ENCODE assay signal across 24 cellular contexts in the genomic region with DNA sequence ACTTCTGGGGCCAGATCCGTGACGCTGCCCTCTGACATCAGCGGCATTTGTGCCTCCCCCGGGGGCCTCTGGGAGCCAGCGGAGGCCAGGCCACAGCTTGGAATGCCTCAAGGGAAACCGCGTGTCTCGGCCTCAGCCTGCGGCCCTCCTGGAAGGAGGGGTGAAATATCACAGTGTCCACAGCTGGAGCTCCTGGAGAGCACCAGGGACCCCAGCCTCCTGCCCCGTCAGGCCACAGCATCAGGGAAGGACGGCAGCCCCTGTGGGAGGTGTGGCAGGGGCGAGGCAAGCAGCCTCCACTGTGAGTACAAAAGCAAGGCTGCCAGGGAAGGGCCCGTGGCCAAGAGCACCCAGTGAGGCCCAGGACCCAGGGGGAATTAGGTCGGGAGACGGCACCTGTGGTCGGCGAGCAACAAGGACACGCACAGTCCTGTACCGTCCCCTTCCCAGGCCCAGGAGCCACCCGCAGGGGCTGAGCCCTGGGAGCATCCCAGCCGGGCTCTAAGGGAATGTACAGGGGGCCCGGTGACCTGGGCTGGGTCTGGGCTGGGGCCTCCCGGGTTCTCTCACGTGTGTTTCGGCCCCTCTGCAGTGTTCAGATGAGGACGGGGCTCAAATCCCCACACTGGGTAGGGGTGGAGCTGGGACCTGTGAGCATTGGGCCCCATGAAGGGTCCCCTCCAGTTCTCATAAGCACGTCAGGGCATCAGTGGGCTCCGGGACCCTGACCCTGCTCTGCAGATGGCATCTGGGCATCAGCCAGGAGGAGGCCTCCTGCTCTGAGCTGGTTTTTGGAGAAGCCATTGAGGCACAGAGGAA. TPM values are rescaled to one million over a fixed set of nuclear protein-coding genes. Genes with fewer than 3 reads are reported as not detected.
DNase-seq lines count a peak whose midpoint lies in the region; ATAC-seq and TF ChIP-seq lines count a peak whose summit lies in the region.
"Had no signal": no experiment of that assay in that cellular context is flagged by ENCODE, and none has a peak within 500 bp of the region (broad histone marks: within the 10 kb centered on the region; RNA-seq: fewer than 3 reads in every experiment).

No MANE protein-coding gene starts in this region.

- no peak overlapping the region for H2BK120ac ChIP-seq in H9 (ENCODE audit: low read depth, low read length, poor library complexity, severe bottlenecking)

- H3K4me1 ChIP-seq in H9 (ENCODE audit: insufficient read depth, low read length), result peaks cover 4% of the 10 kb centered on the region; the same call in 1 of the 2 replicates
- H3K4me1 ChIP-seq in left ventricle myocardium inferior, result no peaks in the 10 kb centered on the region
- H3K4me1 ChIP-seq: testis had no signal

- H3K9me3 ChIP-seq in H9 (ENCODE audit: control insufficient read depth, low read depth, low read length) (no peaks in the 10 kb centered on the region), left ventricle myocardium inferior (replicated peaks) (no peaks in the 10 kb centered on the region)
- H3K9me3 ChIP-seq: Caco-2, testis had no signal

- no peak overlapping the region for H4K8ac ChIP-seq in H9 (replicated peaks; ENCODE audit: insufficient read length, low read depth, low read length)

- no peaks in the 10 kb centered on the region for H3K79me1 ChIP-seq in H9 (ENCODE audit: insufficient read depth, low read depth, low read length, poor library complexity, severe bottlenecking)

- H3K27me3 ChIP-seq in H9 (ENCODE audit: insufficient read depth, low read length) (no peaks in the 10 kb centered on the region), left ventricle myocardium inferior (ENCODE audit: low read depth) (peaks cover 68% of the 10 kb centered on the region)
- H3K27me3 ChIP-seq: brain microvascular endothelial cell, testis had no signal

- no peaks in the 10 kb centered on the region for H3K36me3 ChIP-seq in left ventricle myocardium inferior
- H3K36me3 ChIP-seq: brain microvascular endothelial cell had no signal

- H2BK12ac ChIP-seq in H9 (ENCODE audit: insufficient read length, low read depth, low read length), result no peak overlapping the region

- H2BK15ac ChIP-seq in H9 (ENCODE audit: low read depth, low read length), result no peak overlapping the region

- no peak overlapping the region; the same call in 1 of the 2 replicates for H3K4ac ChIP-seq in H9 (ENCODE audit: low read depth, low read length)

- H2AK5ac ChIP-seq in H9 (ENCODE audit: insufficient read length, low read length), result no peak overlapping the region

- H3K18ac ChIP-seq in H9 (ENCODE audit: insufficient read length, low read depth, low read length), result no peak overlapping the region

- peak; percentile 14 for DNase-seq in activated T-cell treated with anti-CD3 and anti-CD28 coated beads, Interleukin-2, amount 50 U/mL, for 1 hour
- DNase-seq in activated T-cell treated with anti-CD3 and anti-CD28 coated beads for 4 hours, result no peak
- DNase-seq in H9, result peak; percentile 25
- DNase-seq in left ventricle myocardium inferior, result peak; percentile 8
- peak; percentile 29 for DNase-seq in retina
- no peak for DNase-seq in NK-92 treated with Interleukin-12 subunit alpha and Interleukin-12 subunit beta, amount 100 ng/mL, for 24 hours (lab: John Stamatoyannopoulos, UW)
- no peak for DNase-seq in COLO668 (lab: John Stamatoyannopoulos, UW; ENCODE audit: unreplicated experiment)
- DNase-seq: activated B cell treated with CpG ODN at 0.5 μM for 24 hours; activated CD8-positive, alpha-beta T cell treated with anti-CD3 and anti-CD28 coated beads for 36 hours; brain microvascular endothelial cell; DND-41; kidney glomerular epithelial cell; NCI-H1092; NCI-H187 treated with DMSO at 0.1 percent for 48 hours; NCI-H526 treated with DMSO at 0.1 percent for 48 hours; SHP77; stimulated activated CD4-positive, alpha-beta T cell treated with anti-CD3 and anti-CD28 coated beads, Interleukin-2, amount 100 ng/mL, for 24 hours had no signal

- intact Hi-C loops in left ventricle myocardium inferior (cut with micrococcal nuclease), result no loop called here

- peaks cover 26 to 27% of the 10 kb centered on the region in 2 experiments for H3K4me1 Mint-ChIP-seq in H9

- no peak overlapping the region for H3K56ac ChIP-seq in H9 (ENCODE audit: insufficient read length, low read depth, low read length)

- H2AFZ ChIP-seq in H9 (ENCODE audit: low read length), result no peak overlapping the region

- H3K9me3 Mint-ChIP-seq in H9, result no peaks in the 10 kb centered on the region
- H3K9me3 Mint-ChIP-seq: activated B cell treated with CpG ODN at 0.5 μM for 24 hours; activated CD8-positive, alpha-beta T cell treated with anti-CD3 and anti-CD28 coated beads for 36 hours; stimulated activated effector memory CD8-positive, alpha-beta T cell treated with anti-CD3 and anti-CD28 coated beads, Interleukin-12 subunit alpha, Interleukin-12 subunit beta, amount 100 ng/mL, for 72 hours had no signal

- H3K27me3 Mint-ChIP-seq in H9 (ENCODE audit: low read depth), result no peaks in the 10 kb centered on the region; the same call in 1 of the 2 replicates

- H3K4me3 Mint-ChIP-seq in H9, result no peak overlapping the region
- H3K4me3 Mint-ChIP-seq: activated B cell treated with CpG ODN at 0.5 μM for 24 hours; activated CD8-positive, alpha-beta T cell treated with anti-CD3 and anti-CD28 coated beads for 36 hours; mesothelial cell of epicardium; nephron; stimulated activated effector memory CD8-positive, alpha-beta T cell treated with anti-CD3 and anti-CD28 coated beads, Interleukin-12 subunit alpha, Interleukin-12 subunit beta, amount 100 ng/mL, for 72 hours had no signal

- H3K79me2 ChIP-seq in H9 (ENCODE audit: insufficient read depth, low read length), result no peaks in the 10 kb centered on the region

- no peak overlapping the region for H3T11ph ChIP-seq in H9 (ENCODE audit: low read length)

- H3K4me3 ChIP-seq in left ventricle myocardium inferior, result no peak overlapping the region
- H3K4me3 ChIP-seq: testis had no signal

- H3K23ac ChIP-seq in H9 (ENCODE audit: insufficient read length, low read depth, low read length), result no peak overlapping the region

- no peak overlapping the region for H3K4me2 ChIP-seq in H9 (ENCODE audit: insufficient read depth, insufficient read length, low read length)

- no peak overlapping the region for H4K5ac ChIP-seq in H9 (ENCODE audit: insufficient read length, low read depth, low read length)

- H3K27ac Mint-ChIP-seq in H9, result no peak overlapping the region
- H3K27ac Mint-ChIP-seq: activated B cell treated with CpG ODN at 0.5 μM for 24 hours; activated CD8-positive, alpha-beta T cell treated with anti-CD3 and anti-CD28 coated beads for 36 hours; mesothelial cell of epicardium; nephron; stimulated activated effector memory CD8-positive, alpha-beta T cell treated with anti-CD3 and anti-CD28 coated beads, Interleukin-12 subunit alpha, Interleukin-12 subunit beta, amount 100 ng/mL, for 72 hours had no signal

- no peak overlapping the region for H3K27ac ChIP-seq in H9 (ENCODE audit: insufficient read length, low read depth, low read length)
- no peak overlapping the region for H3K27ac ChIP-seq in left ventricle myocardium inferior (replicated peaks)
- H3K27ac ChIP-seq: brain microvascular endothelial cell, testis had no signal

- no CpG with 5 or more reads among the region's 28 CpGs for WGBS in H9 (ENCODE audit: extremely low coverage, insufficient read length, low lambda C conversion rate)

- H2BK5ac ChIP-seq in H9 (ENCODE audit: insufficient read length, low read length), result no peak overlapping the region

- H3K14ac ChIP-seq in H9 (ENCODE audit: insufficient read depth, low read length), result no peak overlapping the region; the same call in 1 of the 2 replicates

- no peaks in the 10 kb centered on the region for H4K20me1 ChIP-seq in H9 (ENCODE audit: control insufficient read depth, insufficient read depth, insufficient read length)

- no peaks in the 10 kb centered on the region; a peak in 1 of 7 replicates for H3K36me3 Mint-ChIP-seq in H9 (ENCODE audit: insufficient read depth in 1 of 3, low read depth in 3 of 3)
- H3K36me3 Mint-ChIP-seq: mesothelial cell of epicardium; stimulated activated effector memory CD8-positive, alpha-beta T cell treated with anti-CD3 and anti-CD28 coated beads, Interleukin-12 subunit alpha, Interleukin-12 subunit beta, amount 100 ng/mL, for 72 hours had no signal

- no peak overlapping the region for H3K9ac ChIP-seq in H9 (ENCODE audit: extremely low read depth, insufficient read length, low read length)

- no peak overlapping the region for H2BK20ac ChIP-seq in H9 (ENCODE audit: low read depth, low read length, poor library complexity, severe bottlenecking)

- no peak overlapping the region for H4K91ac ChIP-seq in H9 (ENCODE audit: insufficient read length, low read depth, low read length)

- TF ChIP-seq CTCF in H9 (conservative IDR thresholded peaks at IDR 0.05), result no peak
- TF ChIP-seq CTCF in left ventricle myocardium inferior (IDR thresholded peaks at IDR 0.05; ENCODE audit: borderline replicate concordance), result no peak

- ATAC-seq in activated CD4-positive, CD25-positive, alpha-beta regulatory T cell treated with anti-CD3 and anti-CD28 coated beads, Interleukin-2, amount 50 U/mL, for 24 hours, result no peak
- ATAC-seq: activated CD8-positive, alpha-beta T cell treated with anti-CD3 and anti-CD28 coated beads for 36 hours; stimulated activated effector memory CD8-positive, alpha-beta T cell treated with anti-CD3 and anti-CD28 coated beads, Interleukin-12 subunit alpha, Interleukin-12 subunit beta, amount 100 ng/mL, for 72 hours had no signal

- H3K23me2 ChIP-seq in H9 (ENCODE audit: insufficient read length, low read depth, low read length, poor library complexity, severe bottlenecking), result no peaks in the 10 kb centered on the region

RNA-seq across cellular contexts. Expression of a gene that starts 18.7 kb away (rescaled TPM):
- total RNA-seq in H9 (2021) (13.7 and 15.7 TPM in 2 replicates), left ventricle myocardium inferior (0.11 TPM)
- total RNA-seq: activated CD8-positive, alpha-beta T cell treated with anti-CD3 and anti-CD28 coated beads for 36 hours had no signal

RNA-seq across cellular contexts. Expression of a gene that starts 53.6 kb away (rescaled TPM):
- total RNA-seq in H9 (2021) (0.11 and 0.13 TPM in 2 replicates), left ventricle myocardium inferior (not detected)
- total RNA-seq: activated B cell treated with CpG ODN at 0.5 μM for 24 hours; activated CD8-positive, alpha-beta T cell treated with anti-CD3 and anti-CD28 coated beads for 36 hours; Caco-2; LHCN-M2; mesothelial cell of epicardium had no signal

Comparison
In these comparisons a context has a peak if more than half of its experiments do, and no peak if none do; other contexts are left out.
1. DNase-seq: peak in activated T-cell treated with anti-CD3 and anti-CD28 coated beads, Interleukin-2, amount 50 U/mL, for 1 hour (single experiment), H9 (single experiment), left ventricle myocardium inferior (single experiment) and retina (single experiment); none in activated T-cell treated with anti-CD3 and anti-CD28 coated beads for 4 hours (single experiment), NK-92 treated with Interleukin-12 subunit alpha and Interleukin-12 subunit beta, amount 100 ng/mL, for 24 hours (single experiment) and COLO668 (single experiment).
2. RNA of a gene that starts 18.7 kb away (total RNA-seq): 13.7 to 15.7 TPM in H9; 0.11 TPM in left ventricle myocardium inferior (single experiment); every median in the first group is over 10 times any median in the second.